ENCODE assay signal across 23 cellular contexts in the genomic region with DNA sequence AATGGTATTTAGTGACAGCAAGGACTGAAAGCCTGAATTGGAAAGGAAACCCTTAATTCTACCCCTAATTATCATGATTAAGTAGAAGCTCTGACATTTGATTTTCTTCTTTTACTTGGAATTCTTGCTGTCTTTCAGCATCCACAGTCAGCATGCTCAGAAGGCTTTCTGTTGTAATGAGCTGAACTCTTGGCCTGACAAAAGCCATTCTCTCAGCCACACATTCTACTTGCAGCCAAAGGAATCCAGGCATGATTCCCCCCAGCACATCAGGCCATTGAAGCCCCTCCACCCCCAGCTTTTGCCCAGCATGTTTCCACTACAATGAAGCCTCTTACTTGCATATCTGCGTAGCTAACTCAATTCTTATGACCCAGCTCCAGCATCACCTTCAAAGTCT.
A peak's percentile ranks its signal among the peaks of the same experiment; 100 is the strongest.
DNase-seq lines count a peak whose midpoint lies in the region; ATAC-seq and TF ChIP-seq lines count a peak whose summit lies in the region.
"Had no signal": no experiment of that assay in that cellular context is flagged by ENCODE, and none has a peak within 500 bp of the region (broad histone marks: within the 10 kb centered on the region; RNA-seq: fewer than 3 reads in every experiment).

No MANE protein-coding gene starts in this region.

- no peaks in the 10 kb centered on the region for H3K9me3 ChIP-seq in H9 (ENCODE audit: control insufficient read depth, low read depth, low read length)
- no peaks in the 10 kb centered on the region for H3K9me3 ChIP-seq in iPS-20b (ENCODE audit: insufficient read depth, low read depth, low read length)
- no peaks in the 10 kb centered on the region for H3K9me3 ChIP-seq in A673 (ENCODE audit: low read depth, low read length, poor library complexity, severe bottlenecking)
- H3K9me3 ChIP-seq: Caco-2, MG63, SJSA1 had no signal

- H3K79me2 ChIP-seq in H9 (ENCODE audit: insufficient read depth, low read length): no peaks in the 10 kb centered on the region

- H4K5ac ChIP-seq in H9 (ENCODE audit: insufficient read length, low read depth, low read length): no peak overlapping the region

- H3K27me3 Mint-ChIP-seq in H9 (ENCODE audit: low read depth) (no peaks in the 10 kb centered on the region), brain (peaks cover 60% of the 10 kb centered on the region), type B pancreatic cell (peaks cover 8% of the 10 kb centered on the region)

- POLR2A ChIA-PET in A673 (lab: Charles Lee; ENCODE audit: low non-redundant PET): no interaction called here

- no peak overlapping the region for H3K18ac ChIP-seq in H9 (ENCODE audit: insufficient read length, low read depth, low read length)

- intact Hi-C loops in A673 (cut with micrococcal nuclease; ENCODE audit: unreplicated experiment): no loop called here

- ATAC-seq in HG03196 (IDR thresholded peaks at IDR 0.05; ENCODE audit: unreplicated experiment): no peak
- ATAC-seq: A549, HCT116, K562, Right ventricle myocardium inferior had no signal

- BruUV-seq in A673 (replicated peaks; lab: Mats Ljungman, UMichigan): no TSS peak

- H3K36me3 Mint-ChIP-seq in H9 (ENCODE audit: insufficient read depth in 1 of 3, low read depth in 3 of 3) (peaks cover 0 to 13% (median 11%) of the 10 kb centered on the region in 3 experiments; a peak in 5 of 7 replicates), brain (no peaks in the 10 kb centered on the region), type B pancreatic cell (no peaks in the 10 kb centered on the region)

- CTCF ChIA-PET in A673 (lab: Charles Lee): no interaction called here

- H3K36me3 ChIP-seq in iPS-20b (ENCODE audit: insufficient read depth, low read depth, low read length): no peaks in the 10 kb centered on the region
- no peaks in the 10 kb centered on the region for H3K36me3 ChIP-seq in A673 (ENCODE audit: insufficient read depth, low read length, poor library complexity, severe bottlenecking)
- H3K36me3 ChIP-seq: BLaER1, MG63, SJSA1 had no signal

- H2AFZ ChIP-seq in H9 (ENCODE audit: low read length): no peak overlapping the region

- no peak overlapping the region for H2BK5ac ChIP-seq in H9 (ENCODE audit: insufficient read length, low read length)

- no peak overlapping the region for H2BK120ac ChIP-seq in H9 (ENCODE audit: low read depth, low read length, poor library complexity, severe bottlenecking)

- no peak overlapping the region for H4K91ac ChIP-seq in H9 (ENCODE audit: insufficient read length, low read depth, low read length)

- no peaks in the 10 kb centered on the region for H3K79me1 ChIP-seq in H9 (ENCODE audit: insufficient read depth, low read depth, low read length, poor library complexity, severe bottlenecking)

- H2BK12ac ChIP-seq in H9 (ENCODE audit: insufficient read length, low read depth, low read length): no peak overlapping the region

- no peak overlapping the region for H2AK5ac ChIP-seq in H9 (ENCODE audit: insufficient read length, low read length)

- no peak overlapping the region for H3K56ac ChIP-seq in H9 (ENCODE audit: insufficient read length, low read depth, low read length)

- H4K20me1 ChIP-seq in H9 (ENCODE audit: control insufficient read depth, insufficient read depth, insufficient read length): no peaks in the 10 kb centered on the region
- H4K20me1 ChIP-seq: BLaER1 had no signal

- no peak overlapping the region for H3K14ac ChIP-seq in H9 (ENCODE audit: insufficient read depth, low read length)

- no peak overlapping the region for H4K8ac ChIP-seq in H9 (replicated peaks; ENCODE audit: insufficient read length, low read depth, low read length)

- no peak overlapping the region for H3T11ph ChIP-seq in H9 (ENCODE audit: low read length)

- DNase-seq in H9 (no peak), type B pancreatic cell (ENCODE audit: extremely low spot score, unreplicated experiment) (no peak), A673 (ENCODE audit: low spot score) (no peak), NCI-H748 (lab: John Stamatoyannopoulos, UW; ENCODE audit: unreplicated experiment) (no peak)
- DNase-seq: Caco-2; CD4-positive, alpha-beta T cell; DMS 273 treated with DMSO at 0.1 percent for 48 hours; DMS79 treated with DMSO at 0.1 percent for 48 hours; MG63; NCI-H1694 treated with DMSO at 0.1 percent for 48 hours; NCI-H2081 treated with DMSO at 0.1 percent for 48 hours; NCI-H2171 treated with DMSO at 0.1 percent for 48 hours; NCI-H524 treated with DMSO at 0.1 percent for 48 hours; OCI-M1 had no signal

- WGBS in H9 (ENCODE audit: extremely low coverage, insufficient read length, low lambda C conversion rate): no CpG with 5 or more reads among the region's 1 CpG

- no peaks in the 10 kb centered on the region for H3K23me2 ChIP-seq in H9 (ENCODE audit: insufficient read length, low read depth, low read length, poor library complexity, severe bottlenecking)

- H3K27me3 ChIP-seq in H9 (ENCODE audit: insufficient read depth, low read length): no peaks in the 10 kb centered on the region
- no peaks in the 10 kb centered on the region for H3K27me3 ChIP-seq in iPS-20b (ENCODE audit: insufficient read depth, low read length)
- peaks cover 15% of the 10 kb centered on the region for H3K27me3 ChIP-seq in A673 (replicated peaks; ENCODE audit: insufficient read depth, low read depth, low read length, poor library complexity)
- H3K27me3 ChIP-seq: BLaER1, MG63, SJSA1 had no signal

- peak overlapping the region; percentile 11 for H3K27ac ChIP-seq in H9 (ENCODE audit: insufficient read length, low read depth, low read length)
- no peak overlapping the region for H3K27ac ChIP-seq in iPS-20b (ENCODE audit: low read length)
- no peak overlapping the region for H3K27ac ChIP-seq in A673 (ENCODE audit: low read depth, low read length, poor library complexity, severe bottlenecking)
- H3K27ac ChIP-seq: A549, BLaER1, SJSA1 had no signal

- H2BK20ac ChIP-seq in H9 (ENCODE audit: low read depth, low read length, poor library complexity, severe bottlenecking): no peak overlapping the region

- H3K9ac ChIP-seq in H9 (ENCODE audit: extremely low read depth, insufficient read length, low read length) (no peak overlapping the region), iPS-20b (ENCODE audit: low read depth, low read length) (0 out of 2 replicates have a peak overlapping the region, but pooled peaks have one; percentile 10)
- H3K9ac ChIP-seq: BLaER1 had no signal

- no peak overlapping the region for H3K23ac ChIP-seq in H9 (ENCODE audit: insufficient read length, low read depth, low read length)

- no peak for TF ChIP-seq CTCF in H9 (conservative IDR thresholded peaks at IDR 0.05)
- TF ChIP-seq CTCF in brain (conservative IDR thresholded peaks at IDR 0.05): no peak
- no peak for TF ChIP-seq CTCF in type B pancreatic cell (conservative IDR thresholded peaks at IDR 0.05)
- no peak for TF ChIP-seq CTCF in A673 (conservative IDR thresholded peaks at IDR 0.05; ENCODE audit: low read depth, low read length)

- H3K4me1 ChIP-seq in H9 (ENCODE audit: insufficient read depth, low read length): peaks cover 8% of the 10 kb centered on the region
- peaks cover 33% of the 10 kb centered on the region; the same call in 1 of the 2 replicates for H3K4me1 ChIP-seq in iPS-20b (ENCODE audit: insufficient read depth, low read length)
- no peaks in the 10 kb centered on the region for H3K4me1 ChIP-seq in A673 (ENCODE audit: insufficient read depth, low read length, poor library complexity, severe bottlenecking)
- H3K4me1 ChIP-seq: A549, Caco-2, SJSA1 had no signal

- H3K4ac ChIP-seq in H9 (ENCODE audit: low read depth, low read length): no peak overlapping the region

- H2BK15ac ChIP-seq in H9 (ENCODE audit: low read depth, low read length): no peak overlapping the region

- H3K4me2 ChIP-seq in H9 (ENCODE audit: insufficient read depth, insufficient read length, low read length): no peak overlapping the region
- H3K4me2 ChIP-seq: A549, BLaER1 had no signal

- H3K4me1 Mint-ChIP-seq in H9 (peaks cover 38 to 53% of the 10 kb centered on the region in 2 experiments), brain (peaks cover 29% of the 10 kb centered on the region), type B pancreatic cell (ENCODE audit: unreplicated experiment) (peaks cover 10% of the 10 kb centered on the region)

- H3K4me3 ChIP-seq in iPS-20b (ENCODE audit: low read length) (no peak overlapping the region), A673 (ENCODE audit: low read depth, low read length, poor library complexity, severe bottlenecking) (no peak overlapping the region)
- H3K4me3 ChIP-seq: A549, BLaER1, K562, MG63, SJSA1 had no signal

- H3K4me3 Mint-ChIP-seq in H9 (no peak overlapping the region), brain (no peak overlapping the region), type B pancreatic cell (no peak overlapping the region)
- H3K4me3 Mint-ChIP-seq: CD4-positive, alpha-beta T cell had no signal

- peaks cover 11 to 12% of the 10 kb centered on the region in 2 experiments for H3K9me3 Mint-ChIP-seq in H9
- peaks cover 0 to 8% (median 4%) of the 10 kb centered on the region in 5 experiments for H3K9me3 Mint-ChIP-seq in brain
- peaks cover 9% of the 10 kb centered on the region for H3K9me3 Mint-ChIP-seq in type B pancreatic cell
- H3K9me3 Mint-ChIP-seq: CD4-positive, alpha-beta T cell had no signal

- H3K27ac Mint-ChIP-seq in H9 (peak overlapping the region in 2 of 3 experiments; percentile 58 to 96; a peak in 3 of 7 replicates), brain (peak overlapping the region in 4 of 5 experiments; percentile 7 to 37 (median 26)), type B pancreatic cell (peak overlapping the region; percentile 24)
- H3K27ac Mint-ChIP-seq: CD4-positive, alpha-beta T cell had no signal

Comparison
In these comparisons a context has a peak if more than half of its experiments do, and no peak if none do; other contexts are left out.
1. H3K27ac Mint-ChIP-seq: peak in every context shown above with its lines; median percentile 77 in H9; 26 in brain; 24 in type B pancreatic cell.